8 cellular contexts compared by ENCODE assay signal in the genomic region with DNA sequence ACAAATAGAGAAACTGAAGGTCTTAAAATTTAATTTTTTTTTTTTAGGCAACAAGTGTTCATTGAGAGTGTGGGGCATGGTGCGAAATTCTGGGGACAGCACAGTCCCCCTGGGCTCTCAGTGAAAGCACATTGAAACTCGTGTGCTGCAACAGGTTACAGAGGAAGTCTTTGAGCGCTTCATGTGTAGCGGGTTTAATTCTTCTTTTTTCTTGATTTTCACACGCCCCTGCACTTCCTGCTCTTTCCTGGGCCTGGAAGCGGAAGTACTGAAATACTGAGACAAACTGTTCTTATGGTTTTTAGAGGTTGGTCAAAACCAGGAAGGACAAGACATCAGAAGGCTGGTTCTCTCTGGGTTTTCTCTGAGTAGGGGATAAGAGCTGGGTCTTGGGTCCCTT.
DNase-seq lines count a peak whose midpoint lies in the region; ATAC-seq lines count a peak whose summit lies in the region.

No MANE protein-coding gene starts in this region.

- CTCF ChIA-PET in activated naive CD4-positive, alpha-beta T cell treated with anti-CD3 and anti-CD28 coated beads, Interleukin-2, amount 10 ng/mL, durations not matched to agents 7 days and 5 days (lab: Charles Lee), result interaction anchor here (1.0 kb wide), 1 partner anchor 323 kb away, joined by 3 read pairs; no protein-coding TSS in a partner anchor

- H3K9me3 Mint-ChIP-seq in activated naive CD4-positive, alpha-beta T cell treated with anti-CD3 and anti-CD28 coated beads, Interleukin-2, amount 10 ng/mL, durations not matched to agents 7 days and 5 days, result peaks cover 5% of the 10 kb centered on the region
- peaks cover 4% of the 10 kb centered on the region for H3K9me3 Mint-ChIP-seq in stimulated activated memory B cell treated with anti-CD40 and anti-IgM and Interleukin-4, amounts not matched to agents 10 μg/mL and 1 μg/mL and 100 μg/mL, for 72 hours

- H3K4me3 Mint-ChIP-seq in activated naive CD4-positive, alpha-beta T cell treated with anti-CD3 and anti-CD28 coated beads, Interleukin-2, amount 10 ng/mL, durations not matched to agents 7 days and 5 days, result no peak overlapping the region
- H3K4me3 Mint-ChIP-seq in stimulated activated memory B cell treated with anti-CD40 and anti-IgM and Interleukin-4, amounts not matched to agents 10 μg/mL and 1 μg/mL and 100 μg/mL, for 72 hours, result peak overlapping the region; percentile 5

- peak overlapping the region; percentile 57 for H3K27ac Mint-ChIP-seq in activated naive CD4-positive, alpha-beta T cell treated with anti-CD3 and anti-CD28 coated beads, Interleukin-2, amount 10 ng/mL, durations not matched to agents 7 days and 5 days
- H3K27ac Mint-ChIP-seq in stimulated activated memory B cell treated with anti-CD40 and anti-IgM and Interleukin-4, amounts not matched to agents 10 μg/mL and 1 μg/mL and 100 μg/mL, for 72 hours, result peak overlapping the region; percentile 33

- H3K27me3 Mint-ChIP-seq in activated naive CD4-positive, alpha-beta T cell treated with anti-CD3 and anti-CD28 coated beads, Interleukin-2, amount 10 ng/mL, durations not matched to agents 7 days and 5 days, result no peaks in the 10 kb centered on the region
- H3K27me3 Mint-ChIP-seq in stimulated activated memory B cell treated with anti-CD40 and anti-IgM and Interleukin-4, amounts not matched to agents 10 μg/mL and 1 μg/mL and 100 μg/mL, for 72 hours, result no peaks in the 10 kb centered on the region

- peaks cover 8% of the 10 kb centered on the region for H3K36me3 Mint-ChIP-seq in activated naive CD4-positive, alpha-beta T cell treated with anti-CD3 and anti-CD28 coated beads, Interleukin-2, amount 10 ng/mL, durations not matched to agents 7 days and 5 days
- no peaks in the 10 kb centered on the region for H3K36me3 Mint-ChIP-seq in stimulated activated memory B cell treated with anti-CD40 and anti-IgM and Interleukin-4, amounts not matched to agents 10 μg/mL and 1 μg/mL and 100 μg/mL, for 72 hours

- ATAC-seq in esophagus mucosa, result peak; percentile 41
- ATAC-seq in stimulated activated memory B cell treated with anti-CD40 and anti-IgM and Interleukin-4, amounts not matched to agents 10 μg/mL and 1 μg/mL and 100 μg/mL, for 72 hours, result peak; percentile 56
- ATAC-seq in HG03571 (IDR thresholded peaks at IDR 0.05; ENCODE audit: unreplicated experiment), result no peak

- peak; percentile 24 for DNase-seq in activated naive CD4-positive, alpha-beta T cell treated with anti-CD3 and anti-CD28 coated beads, Interleukin-2, amount 10 ng/mL, durations not matched to agents 7 days and 5 days
- DNase-seq in activated naive CD4-positive, alpha-beta T cell treated with anti-CD3 and anti-CD28 coated beads, Interleukin-2, amount 50 U/mL, for 16 hours, result no peak
- DNase-seq in NOMO-1 treated with dmso at 0.1 percent for 144 hours (lab: John Stamatoyannopoulos, UW; ENCODE audit: unreplicated experiment) (peak; percentile 91), NCI-H226 (no peak), HUDEP-2 (lab: John Stamatoyannopoulos, UW; ENCODE audit: unreplicated experiment in 76 of 76) (no peak)

- peaks cover 39% of the 10 kb centered on the region for H3K4me1 Mint-ChIP-seq in activated naive CD4-positive, alpha-beta T cell treated with anti-CD3 and anti-CD28 coated beads, Interleukin-2, amount 10 ng/mL, durations not matched to agents 7 days and 5 days
- H3K4me1 Mint-ChIP-seq in stimulated activated memory B cell treated with anti-CD40 and anti-IgM and Interleukin-4, amounts not matched to agents 10 μg/mL and 1 μg/mL and 100 μg/mL, for 72 hours, result peaks cover 82% of the 10 kb centered on the region

Comparison
In these comparisons a context has a peak if more than half of its experiments do, and no peak if none do; other contexts are left out.
1. DNase-seq: peak in activated naive CD4-positive, alpha-beta T cell treated with anti-CD3 and anti-CD28 coated beads, Interleukin-2, amount 10 ng/mL, durations not matched to agents 7 days and 5 days (single experiment) and NOMO-1 treated with dmso at 0.1 percent for 144 hours (single experiment); none in activated naive CD4-positive, alpha-beta T cell treated with anti-CD3 and anti-CD28 coated beads, Interleukin-2, amount 50 U/mL, for 16 hours (single experiment), NCI-H226 (single experiment) and HUDEP-2 (0 of 76).